23 cellular contexts compared by ENCODE assay signal in genomic region chr19:47696635-47697034, GRCh38.
"Had no signal": no experiment of that assay in that cellular context is flagged by ENCODE, and none has a peak within 500 bp of the region (broad histone marks: within the 10 kb centered on the region; RNA-seq: fewer than 3 reads in every experiment).

No MANE protein-coding gene starts in this region.

- H3K9me3 Mint-ChIP-seq: activated CD4-positive, alpha-beta T cell treated with anti-CD3 and anti-CD28 coated beads, Interleukin-2, amount 10 ng/mL, durations not matched to agents 24 days and 14 days; activated CD8-positive, alpha-beta T cell treated with anti-CD3 and anti-CD28 coated beads for 36 hours; activated naive CD4-positive, alpha-beta T cell treated with anti-CD3 and anti-CD28 coated beads for 36 hours; activated naive CD8-positive, alpha-beta T cell treated with anti-CD3 and anti-CD28 coated beads, Interleukin-2, amount 50 U/mL, for 24 hours; activated T-cell treated with anti-CD3 and anti-CD28 coated beads, Interleukin-2, amount 50 U/mL, for 24 hours; activated T-helper 2 cell treated with anti-CD3 and anti-CD28 coated beads, Interferon-gamma antibody, Interleukin-2, Interleukin-4, amounts not matched to agents 10 μg/mL and 5 μg/mL and 100 μg/mL, durations not matched to agents 14 hours and 24 hours and 36 hours; brain had no signal

- H3K4me1 Mint-ChIP-seq: activated CD4-positive, alpha-beta T cell treated with anti-CD3 and anti-CD28 coated beads, Interleukin-2, amount 10 ng/mL, durations not matched to agents 24 days and 14 days; activated naive CD8-positive, alpha-beta T cell treated with anti-CD3 and anti-CD28 coated beads, Interleukin-2, amount 50 U/mL, for 24 hours; brain had no signal

- H3K27ac ChIP-seq: SJSA1 had no signal

- H3K4me3 Mint-ChIP-seq: activated CD4-positive, alpha-beta T cell treated with anti-CD3 and anti-CD28 coated beads, Interleukin-2, amount 10 ng/mL, durations not matched to agents 24 days and 14 days; activated CD8-positive, alpha-beta T cell treated with anti-CD3 and anti-CD28 coated beads for 36 hours; activated naive CD4-positive, alpha-beta T cell treated with anti-CD3 and anti-CD28 coated beads for 36 hours; activated naive CD8-positive, alpha-beta T cell; activated naive CD8-positive, alpha-beta T cell treated with anti-CD3 and anti-CD28 coated beads, Interleukin-2, amount 50 U/mL, for 24 hours; activated T-cell treated with anti-CD3 and anti-CD28 coated beads, Interleukin-2, amount 50 U/mL, for 24 hours; brain had no signal

- H3K36me3 Mint-ChIP-seq: activated naive CD8-positive, alpha-beta T cell had no signal

- DNase-seq: activated CD4-positive, alpha-beta T cell treated with anti-CD3 and anti-CD28 coated beads, Interleukin-2, amount 10 ng/mL, durations not matched to agents 24 days and 14 days; activated CD4-positive, alpha-beta T cell treated with anti-CD3 and anti-CD28 coated beads, Interleukin-2, amount 50 U/mL, for 4 hours; activated CD8-positive, alpha-beta T cell treated with anti-CD3 and anti-CD28 coated beads for 36 hours; activated gamma-delta T cell; activated naive CD4-positive, alpha-beta T cell treated with anti-CD3 and anti-CD28 coated beads for 36 hours; activated naive CD8-positive, alpha-beta T cell treated with anti-CD3 and anti-CD28 coated beads, Interleukin-2, amount 50 U/mL, for 24 hours; activated T-cell treated with anti-CD3 and anti-CD28 coated beads, Interleukin-2, amount 50 U/mL, for 24 hours; NCI-H1092 treated with DMSO at 0.1 percent for 48 hours; NCI-H1417; NCI-H146; NCI-H187 treated with DMSO at 0.1 percent for 48 hours; NCI-H2081; NCI-H345; NCI-H524 treated with DMSO at 0.1 percent for 48 hours; SHP77 treated with DMSO at 0.1 percent for 48 hours; SW 1271; T-helper 1 cell; T-helper 2 cell; T-helper 9 cell had no signal

- H3K27ac Mint-ChIP-seq: activated CD4-positive, alpha-beta T cell treated with anti-CD3 and anti-CD28 coated beads, Interleukin-2, amount 10 ng/mL, durations not matched to agents 24 days and 14 days; activated CD8-positive, alpha-beta T cell treated with anti-CD3 and anti-CD28 coated beads for 36 hours; activated naive CD4-positive, alpha-beta T cell treated with anti-CD3 and anti-CD28 coated beads for 36 hours; activated naive CD8-positive, alpha-beta T cell; activated naive CD8-positive, alpha-beta T cell treated with anti-CD3 and anti-CD28 coated beads, Interleukin-2, amount 50 U/mL, for 24 hours; activated T-helper 2 cell treated with anti-CD3 and anti-CD28 coated beads, Interferon-gamma antibody, Interleukin-2, Interleukin-4, amounts not matched to agents 10 μg/mL and 5 μg/mL and 100 μg/mL, durations not matched to agents 14 hours and 24 hours and 36 hours had no signal

- H3K9me3 ChIP-seq: SJSA1 had no signal

- H3K27me3 ChIP-seq: SJSA1 had no signal

- H3K27me3 Mint-ChIP-seq: activated CD4-positive, alpha-beta T cell treated with anti-CD3 and anti-CD28 coated beads, Interleukin-2, amount 10 ng/mL, durations not matched to agents 24 days and 14 days; activated CD8-positive, alpha-beta T cell treated with anti-CD3 and anti-CD28 coated beads for 36 hours; activated naive CD8-positive, alpha-beta T cell; activated naive CD8-positive, alpha-beta T cell treated with anti-CD3 and anti-CD28 coated beads, Interleukin-2, amount 50 U/mL, for 24 hours; activated T-cell treated with anti-CD3 and anti-CD28 coated beads, Interleukin-2, amount 50 U/mL, for 24 hours; brain had no signal

- H3K4me3 ChIP-seq: SJSA1 had no signal
